ENCODE assay signal across 28 cellular contexts in genomic region chr10:130929422-130930325, GRCh38.
DNase-seq lines count a peak whose midpoint lies in the region; ATAC-seq lines count a peak whose summit lies in the region.
"Had no signal": no experiment of that assay in that cellular context is flagged by ENCODE, and none has a peak within 500 bp of the region (broad histone marks: within the 10 kb centered on the region; RNA-seq: fewer than 3 reads in every experiment).

No MANE protein-coding gene starts in this region.

- peaks cover 0 to 2% (median 0%) of the 10 kb centered on the region in 11 donors for H3K9me3 Mint-ChIP-seq in naive thymus-derived CD4-positive, alpha-beta T cell
- no peaks in the 10 kb centered on the region for H3K9me3 Mint-ChIP-seq in activated T-cell treated with anti-CD3 and anti-CD28 coated beads, Interleukin-2, amount 50 U/mL, for 4 hours
- H3K9me3 Mint-ChIP-seq: activated naive CD8-positive, alpha-beta T cell treated with anti-CD3 and anti-CD28 coated beads, Interleukin-2, amount 10 ng/mL, durations not matched to agents 7 days and 5 days; activated T-helper 2 cell treated with anti-CD3 and anti-CD28 coated beads, Interferon-gamma antibody, Interleukin-2, Interleukin-4, amounts not matched to agents 10 μg/mL and 5 μg/mL and 100 μg/mL, durations not matched to agents 14 hours and 24 hours and 36 hours; immature natural killer cell had no signal

- no peaks in the 10 kb centered on the region for H3K27me3 ChIP-seq in BLaER1 treated with 17β-estradiol and CSF1 and Interleukin-3, amounts not matched to agents 10 nM and 100 nM
- H3K27me3 ChIP-seq in naive thymus-derived CD4-positive, alpha-beta T cell (ENCODE audit: control insufficient read depth in 2 of 2, insufficient read depth in 2 of 2, low read length in 2 of 2) = no peaks in the 10 kb centered on the region
- H3K27me3 ChIP-seq: neutrophil, testis had no signal

- peak; percentile 32 for ATAC-seq in naive thymus-derived CD4-positive, alpha-beta T cell
- no peak for ATAC-seq in GM19452 (IDR thresholded peaks at IDR 0.05; ENCODE audit: unreplicated experiment)
- no peak for ATAC-seq in activated T-cell treated with anti-CD3 and anti-CD28 coated beads, Interleukin-2, amount 50 U/mL, for 4 hours
- ATAC-seq: activated CD4-positive, CD25-positive, alpha-beta regulatory T cell treated with anti-CD3 and anti-CD28 coated beads, Interleukin-2, amount 50 U/mL, for 24 hours; left lobe of liver; psoas muscle; stimulated activated naive CD8-positive, alpha-beta T cell treated with anti-CD3 and anti-CD28 coated beads, Interleukin-15, Interleukin-2, amounts not matched to agents 100 U/mL and 50 U/mL, for 24 hours had no signal

- DNase-seq in NCI-H146 (lab: John Stamatoyannopoulos, UW) (peak; percentile 47), NCI-H146 treated with DMSO at 0.1 percent for 48 hours (lab: John Stamatoyannopoulos, UW; ENCODE audit: unreplicated experiment) (no peak), NCI-H748 (lab: John Stamatoyannopoulos, UW; ENCODE audit: unreplicated experiment) (peak; percentile 71), cortex of kidney (lab: John Stamatoyannopoulos, UW) (no peak)
- DNase-seq in naive thymus-derived CD4-positive, alpha-beta T cell = no peak
- no peak for DNase-seq in activated T-cell treated with anti-CD3 and anti-CD28 coated beads, Interleukin-2, amount 50 U/mL, for 4 hours
- DNase-seq: activated CD4-positive, alpha-beta memory T cell treated with anti-CD3 and anti-CD28 coated beads for 36 hours; activated naive CD8-positive, alpha-beta T cell treated with anti-CD3 and anti-CD28 coated beads, Interleukin-2, amount 10 ng/mL, durations not matched to agents 7 days and 5 days; CD4-positive, alpha-beta memory T cell; dermis blood vessel endothelial cell; GDM1; hippocampal formation; immature natural killer cell; IMR-90; mesendoderm; NCI-H1048; NCI-H510A; psoas muscle; stimulated activated CD4-positive, alpha-beta T cell treated with anti-CD3 and anti-CD28 coated beads, Interleukin-15, amount 100 ng/mL, for 24 hours; stimulated activated naive CD8-positive, alpha-beta T cell treated with anti-CD3 and anti-CD28 coated beads, Interleukin-15, Interleukin-2, amounts not matched to agents 100 U/mL and 50 U/mL, for 24 hours; testis had no signal

- peaks cover 7 to 20% (median 17%) of the 10 kb centered on the region in 10 experiments; a peak in 18 of 20 replicates for H3K4me1 ChIP-seq in BLaER1 treated with 17β-estradiol and CSF1 and Interleukin-3, amounts not matched to agents 10 nM and 100 nM
- no peaks in the 10 kb centered on the region for H3K4me1 ChIP-seq in naive thymus-derived CD4-positive, alpha-beta T cell (ENCODE audit: control insufficient read depth in 2 of 2, insufficient read depth in 2 of 2, low read length in 2 of 2)
- H3K4me1 ChIP-seq: psoas muscle, testis had no signal

- H3K27me3 Mint-ChIP-seq in naive thymus-derived CD4-positive, alpha-beta T cell = peaks cover 0 to 18% (median 0%) of the 10 kb centered on the region in 5 donors
- no peaks in the 10 kb centered on the region for H3K27me3 Mint-ChIP-seq in activated T-cell treated with anti-CD3 and anti-CD28 coated beads, Interleukin-2, amount 50 U/mL, for 4 hours (ENCODE audit: low read depth)
- H3K27me3 Mint-ChIP-seq: activated naive CD8-positive, alpha-beta T cell treated with anti-CD3 and anti-CD28 coated beads, Interleukin-2, amount 10 ng/mL, durations not matched to agents 7 days and 5 days; central memory CD8-positive, alpha-beta T cell had no signal

- POLR2A ChIA-PET in naive thymus-derived CD4-positive, alpha-beta T cell (lab: Charles Lee) = no interaction called here

- H4K20me1 ChIP-seq in BLaER1 treated with 17β-estradiol and CSF1 and Interleukin-3, amounts not matched to agents 10 nM and 100 nM = no peaks in the 10 kb centered on the region; a peak in 3 of 22 replicates

- H3K36me3 Mint-ChIP-seq in naive thymus-derived CD4-positive, alpha-beta T cell = no peaks in the 10 kb centered on the region
- no peaks in the 10 kb centered on the region for H3K36me3 Mint-ChIP-seq in activated T-cell treated with anti-CD3 and anti-CD28 coated beads, Interleukin-2, amount 50 U/mL, for 4 hours (ENCODE audit: insufficient read depth)
- H3K36me3 Mint-ChIP-seq: activated CD4-positive, alpha-beta memory T cell treated with anti-CD3 and anti-CD28 coated beads for 36 hours; activated naive CD8-positive, alpha-beta T cell treated with anti-CD3 and anti-CD28 coated beads, Interleukin-2, amount 10 ng/mL, durations not matched to agents 7 days and 5 days; CD4-positive, alpha-beta memory T cell; immature natural killer cell had no signal

- peak overlapping the region; percentile 28 to 74 (median 65); a peak in 20 of 22 replicates for H3K4me2 ChIP-seq in BLaER1 treated with 17β-estradiol and CSF1 and Interleukin-3, amounts not matched to agents 10 nM and 100 nM

- no peak overlapping the region for H3K9ac ChIP-seq in BLaER1 treated with 17β-estradiol and CSF1 and Interleukin-3, amounts not matched to agents 10 nM and 100 nM

- no peaks in the 10 kb centered on the region for H3K36me3 ChIP-seq in BLaER1 treated with 17β-estradiol and CSF1 and Interleukin-3, amounts not matched to agents 10 nM and 100 nM
- no peaks in the 10 kb centered on the region for H3K36me3 ChIP-seq in naive thymus-derived CD4-positive, alpha-beta T cell (ENCODE audit: control insufficient read depth in 2 of 3, insufficient read depth in 3 of 3, low read length in 3 of 3)
- H3K36me3 ChIP-seq: neutrophil had no signal

- intact Hi-C loops in naive thymus-derived CD4-positive, alpha-beta T cell (cut with micrococcal nuclease) = no loop called here

- no peak overlapping the region for H3K27ac ChIP-seq in BLaER1 treated with 17β-estradiol and CSF1 and Interleukin-3, amounts not matched to agents 10 nM and 100 nM
- no peak overlapping the region for H3K27ac ChIP-seq in naive thymus-derived CD4-positive, alpha-beta T cell (ENCODE audit: low read depth, low read length)
- H3K27ac ChIP-seq: neutrophil, psoas muscle, testis had no signal

- H3K4me3 Mint-ChIP-seq in naive thymus-derived CD4-positive, alpha-beta T cell = no peak overlapping the region
- H3K4me3 Mint-ChIP-seq in activated T-cell treated with anti-CD3 and anti-CD28 coated beads, Interleukin-2, amount 50 U/mL, for 4 hours = no peak overlapping the region
- H3K4me3 Mint-ChIP-seq: activated CD4-positive, alpha-beta memory T cell treated with anti-CD3 and anti-CD28 coated beads for 36 hours; activated naive CD8-positive, alpha-beta T cell treated with anti-CD3 and anti-CD28 coated beads, Interleukin-2, amount 10 ng/mL, durations not matched to agents 7 days and 5 days; CD4-positive, alpha-beta memory T cell; central memory CD8-positive, alpha-beta T cell; immature natural killer cell had no signal

- peaks cover 0 to 6% (median 0%) of the 10 kb centered on the region in 11 experiments; a peak in 2 of 22 replicates for H3K9me3 ChIP-seq in BLaER1 treated with 17β-estradiol and CSF1 and Interleukin-3, amounts not matched to agents 10 nM and 100 nM (replicated peaks in 1 of 11)
- H3K9me3 ChIP-seq in naive thymus-derived CD4-positive, alpha-beta T cell (ENCODE audit: control insufficient read depth in 2 of 3, low read length in 3 of 3) = no peaks in the 10 kb centered on the region
- H3K9me3 ChIP-seq: psoas muscle, testis had no signal

- H3K4me1 Mint-ChIP-seq in naive thymus-derived CD4-positive, alpha-beta T cell = no peaks in the 10 kb centered on the region
- H3K4me1 Mint-ChIP-seq in activated T-cell treated with anti-CD3 and anti-CD28 coated beads, Interleukin-2, amount 50 U/mL, for 4 hours (ENCODE audit: low read depth) = no peaks in the 10 kb centered on the region
- H3K4me1 Mint-ChIP-seq: activated naive CD8-positive, alpha-beta T cell treated with anti-CD3 and anti-CD28 coated beads, Interleukin-2, amount 10 ng/mL, durations not matched to agents 7 days and 5 days; CD4-positive, alpha-beta memory T cell; central memory CD8-positive, alpha-beta T cell; immature natural killer cell had no signal

- no peak overlapping the region for H3K4me3 ChIP-seq in BLaER1 treated with 17β-estradiol and CSF1 and Interleukin-3, amounts not matched to agents 10 nM and 100 nM
- H3K4me3 ChIP-seq in naive thymus-derived CD4-positive, alpha-beta T cell (ENCODE audit: low read length) = no peak overlapping the region
- H3K4me3 ChIP-seq: psoas muscle, testis had no signal

- CTCF ChIA-PET in naive thymus-derived CD4-positive, alpha-beta T cell (lab: Charles Lee) = no interaction called here

- H3K27ac Mint-ChIP-seq in naive thymus-derived CD4-positive, alpha-beta T cell = no peak overlapping the region
- H3K27ac Mint-ChIP-seq: activated CD4-positive, alpha-beta memory T cell treated with anti-CD3 and anti-CD28 coated beads for 36 hours; activated naive CD8-positive, alpha-beta T cell treated with anti-CD3 and anti-CD28 coated beads, Interleukin-2, amount 10 ng/mL, durations not matched to agents 7 days and 5 days; activated T-helper 2 cell treated with anti-CD3 and anti-CD28 coated beads, Interferon-gamma antibody, Interleukin-2, Interleukin-4, amounts not matched to agents 10 μg/mL and 5 μg/mL and 100 μg/mL, durations not matched to agents 14 hours and 24 hours and 36 hours; CD4-positive, alpha-beta memory T cell; immature natural killer cell had no signal

Comparison
In these comparisons a context has a peak if more than half of its experiments do, and no peak if none do; other contexts are left out.
1. DNase-seq: peak in NCI-H146 (single experiment) and NCI-H748 (single experiment); none in NCI-H146 treated with DMSO at 0.1 percent for 48 hours (single experiment), naive thymus-derived CD4-positive, alpha-beta T cell (0 of 9), activated T-cell treated with anti-CD3 and anti-CD28 coated beads, Interleukin-2, amount 50 U/mL, for 4 hours (single experiment) and cortex of kidney (single experiment).